In the genomic region with DNA sequence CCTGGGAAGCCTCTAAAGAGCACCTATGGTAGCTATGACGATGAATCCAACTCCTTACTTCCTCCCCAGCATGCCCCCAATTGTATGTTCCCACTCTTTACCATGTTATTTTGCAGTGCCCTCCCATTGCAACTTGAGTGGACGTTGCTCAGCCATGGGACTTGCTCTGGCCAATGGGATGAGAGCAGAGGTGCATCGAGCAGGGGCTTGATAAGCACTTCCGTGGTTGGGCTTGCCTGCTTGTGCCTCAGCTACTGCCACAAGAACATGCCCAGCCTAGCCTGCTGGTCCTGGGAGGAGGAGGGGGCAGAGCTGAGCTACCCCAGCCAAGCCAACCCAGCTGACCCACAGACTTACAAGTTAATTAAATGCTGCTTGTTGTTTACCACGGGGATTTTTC, we compare ENCODE assay signal across 21 cellular contexts.
"Had no signal": no experiment of that assay in that cellular context is flagged by ENCODE, and none has a peak within 500 bp of the region (broad histone marks: within the 10 kb centered on the region; RNA-seq: fewer than 3 reads in every experiment).

No MANE protein-coding gene starts in this region.

- H3K27ac ChIP-seq: adrenal gland, breast epithelium, gastrocnemius medialis, prostate gland, right atrium auricular region, tibial nerve had no signal

- ATAC-seq: activated naive CD4-positive, alpha-beta T cell treated with anti-CD3 and anti-CD28 coated beads, Interleukin-2, amount 50 U/mL, for 72 hours; gastrocnemius medialis; mucosa of descending colon; stimulated activated naive CD8-positive, alpha-beta T cell treated with anti-CD3 and anti-CD28 coated beads, Interleukin-15, Interleukin-2, amounts not matched to agents 100 U/mL and 50 U/mL, for 24 hours had no signal

- H3K27me3 ChIP-seq: adrenal gland, right atrium auricular region had no signal

- H3K9me3 ChIP-seq: adrenal gland, breast epithelium, gastrocnemius medialis, mucosa of descending colon, prostate gland, right atrium auricular region, tibial nerve had no signal

- H3K4me3 ChIP-seq: adrenal gland, breast epithelium, gastrocnemius medialis, mucosa of descending colon, prostate gland, right atrium auricular region, tibial nerve had no signal

- H3K36me3 ChIP-seq: adrenal gland, breast epithelium, gastrocnemius medialis, prostate gland, right atrium auricular region, tibial nerve had no signal

- H3K4me1 ChIP-seq: adrenal gland, breast epithelium, gastrocnemius medialis, prostate gland, right atrium auricular region, tibial nerve had no signal

- DNase-seq: activated B cell treated with CpG ODN at 0.5 μM for 24 hours; activated CD4-positive, alpha-beta memory T cell treated with anti-CD3 and anti-CD28 coated beads for 36 hours; activated CD4-positive, alpha-beta T cell treated with anti-CD3 and anti-CD28 coated beads for 4 hours; activated gamma-delta T cell treated with Interleukin-2 at 50 U/mL for 16 hours; activated T-cell treated with anti-CD3 and anti-CD28 coated beads for 4 hours; adrenal gland; cerebellar nuclear complex; cortex of kidney; gastrocnemius medialis; head of caudate nucleus; immature natural killer cell; kidney glomerular epithelial cell; mucosa of descending colon; naive B cell; stimulated activated naive CD8-positive, alpha-beta T cell treated with anti-CD3 and anti-CD28 coated beads, Interleukin-15, Interleukin-2, amounts not matched to agents 100 U/mL and 50 U/mL, for 24 hours; substantia nigra had no signal
